Comparison of ENCODE assay signal across 29 cellular contexts in the genomic region with DNA sequence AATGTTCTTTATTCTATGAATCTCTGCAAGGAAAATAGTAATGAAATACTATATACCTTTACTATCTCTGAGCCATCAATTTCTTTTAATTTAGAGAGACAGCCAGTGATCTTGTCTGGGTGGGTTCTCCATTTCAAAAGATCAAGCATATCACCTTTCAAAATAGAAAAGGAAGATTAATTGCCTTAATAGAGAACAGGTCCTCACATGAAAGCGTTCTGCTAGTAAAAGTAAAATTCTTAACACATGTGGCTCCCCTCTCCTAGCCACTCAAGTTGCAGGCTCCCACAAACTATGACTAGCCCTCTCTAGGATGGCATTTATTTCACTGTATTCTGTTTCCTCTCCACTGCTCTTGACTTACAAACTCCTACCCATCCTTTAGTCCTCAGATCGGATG.
"Had no signal": no experiment of that assay in that cellular context is flagged by ENCODE, and none has a peak within 500 bp of the region (broad histone marks: within the 10 kb centered on the region; RNA-seq: fewer than 3 reads in every experiment).

No MANE protein-coding gene starts in this region.

- H3K4me1 Mint-ChIP-seq: activated CD4-positive, alpha-beta T cell treated with anti-CD3 and anti-CD28 coated beads, Interleukin-2, amount 10 ng/mL, durations not matched to agents 24 days and 14 days; activated CD8-positive, alpha-beta memory T cell treated with anti-CD3 and anti-CD28 coated beads, Interleukin-2, amount 10 ng/mL, durations not matched to agents 7 days and 5 days; activated naive CD8-positive, alpha-beta T cell treated with anti-CD3 and anti-CD28 coated beads, Interleukin-2, amount 50 U/mL, for 24 hours; central memory CD8-positive, alpha-beta T cell had no signal

- H3K27ac ChIP-seq: SJCRH30 had no signal

- H3K36me3 Mint-ChIP-seq: activated CD8-positive, alpha-beta memory T cell treated with anti-CD3 and anti-CD28 coated beads, Interleukin-2, amount 10 ng/mL, durations not matched to agents 7 days and 5 days; activated naive CD4-positive, alpha-beta T cell treated with anti-CD3 and anti-CD28 coated beads, Interleukin-2, amount 50 U/mL, for 72 hours had no signal

- H3K27me3 ChIP-seq: SJCRH30 had no signal

- H3K9me3 ChIP-seq: SJCRH30 had no signal

- H3K36me3 ChIP-seq: SJCRH30 had no signal

- H3K4me3 ChIP-seq: K562, SJCRH30 had no signal

- H3K9me3 Mint-ChIP-seq: activated CD4-positive, alpha-beta T cell treated with anti-CD3 and anti-CD28 coated beads, Interleukin-2, amount 10 ng/mL, durations not matched to agents 24 days and 14 days; activated naive CD4-positive, alpha-beta T cell treated with anti-CD3 and anti-CD28 coated beads, Interleukin-2, amount 50 U/mL, for 72 hours; activated naive CD8-positive, alpha-beta T cell treated with anti-CD3 and anti-CD28 coated beads, Interleukin-2, amount 50 U/mL, for 24 hours; activated T-cell treated with anti-CD3 and anti-CD28 coated beads, Interleukin-2, amount 50 U/mL, for 24 hours; activated T-helper 1 cell treated with anti-CD3 and anti-CD28 coated beads, Interleukin-12 subunit alpha, Interleukin-12 subunit beta, Interleukin-2, Interleukin-4 antibody, amounts not matched to agents 30 ng/mL and 10 ng/mL and 1 ng/mL, durations not matched to agents 14 hours and 24 hours and 36 hours; brain; central memory CD8-positive, alpha-beta T cell; T-helper 1 cell treated with Interleukin-12 subunit alpha and Interleukin-12 subunit beta and Interleukin-4 antibody, amounts not matched to agents 30 μg/mL and 1 μg/mL, for 36 hours had no signal

- H3K4me3 Mint-ChIP-seq: activated CD4-positive, alpha-beta T cell treated with anti-CD3 and anti-CD28 coated beads, Interleukin-2, amount 10 ng/mL, durations not matched to agents 24 days and 14 days; activated CD8-positive, alpha-beta memory T cell treated with anti-CD3 and anti-CD28 coated beads, Interleukin-2, amount 10 ng/mL, durations not matched to agents 7 days and 5 days; activated naive CD8-positive, alpha-beta T cell treated with anti-CD3 and anti-CD28 coated beads, Interleukin-2, amount 50 U/mL, for 24 hours; activated T-cell treated with anti-CD3 and anti-CD28 coated beads, Interleukin-2, amount 50 U/mL, for 24 hours; activated T-helper 1 cell treated with anti-CD3 and anti-CD28 coated beads, Interleukin-12 subunit alpha, Interleukin-12 subunit beta, Interleukin-2, Interleukin-4 antibody, amounts not matched to agents 30 ng/mL and 10 ng/mL and 1 ng/mL, durations not matched to agents 14 hours and 24 hours and 36 hours; brain; central memory CD8-positive, alpha-beta T cell; T-helper 1 cell treated with Interleukin-12 subunit alpha and Interleukin-12 subunit beta and Interleukin-4 antibody, amounts not matched to agents 30 μg/mL and 1 μg/mL, for 36 hours had no signal

- H3K27me3 Mint-ChIP-seq: activated naive CD8-positive, alpha-beta T cell treated with anti-CD3 and anti-CD28 coated beads, Interleukin-2, amount 50 U/mL, for 24 hours; activated T-cell treated with anti-CD3 and anti-CD28 coated beads, Interleukin-2, amount 50 U/mL, for 24 hours; brain had no signal

- H3K27ac Mint-ChIP-seq: activated CD4-positive, alpha-beta T cell treated with anti-CD3 and anti-CD28 coated beads, Interleukin-2, amount 10 ng/mL, durations not matched to agents 24 days and 14 days; activated CD8-positive, alpha-beta memory T cell treated with anti-CD3 and anti-CD28 coated beads, Interleukin-2, amount 10 ng/mL, durations not matched to agents 7 days and 5 days; activated naive CD4-positive, alpha-beta T cell treated with anti-CD3 and anti-CD28 coated beads, Interleukin-2, amount 50 U/mL, for 72 hours; activated naive CD8-positive, alpha-beta T cell treated with anti-CD3 and anti-CD28 coated beads, Interleukin-2, amount 50 U/mL, for 24 hours; activated T-cell treated with anti-CD3 and anti-CD28 coated beads, Interleukin-2, amount 50 U/mL, for 24 hours; activated T-helper 1 cell treated with anti-CD3 and anti-CD28 coated beads, Interleukin-12 subunit alpha, Interleukin-12 subunit beta, Interleukin-2, Interleukin-4 antibody, amounts not matched to agents 30 ng/mL and 10 ng/mL and 1 ng/mL, durations not matched to agents 14 hours and 24 hours and 36 hours; T-helper 1 cell treated with Interleukin-12 subunit alpha and Interleukin-12 subunit beta and Interleukin-4 antibody, amounts not matched to agents 30 μg/mL and 1 μg/mL, for 36 hours had no signal

- ATAC-seq: activated CD8-positive, alpha-beta memory T cell treated with anti-CD3 and anti-CD28 coated beads, Interleukin-2, amount 10 ng/mL, durations not matched to agents 7 days and 5 days; activated naive CD4-positive, alpha-beta T cell treated with anti-CD3 and anti-CD28 coated beads, Interleukin-2, amount 50 U/mL, for 72 hours; activated naive CD8-positive, alpha-beta T cell treated with anti-CD3 and anti-CD28 coated beads, Interleukin-2, amount 50 U/mL, for 24 hours; K562; Panc1; Right ventricle myocardium inferior had no signal

- DNase-seq: activated CD4-positive, alpha-beta T cell treated with anti-CD3 and anti-CD28 coated beads for 1 hour; activated CD4-positive, alpha-beta T cell treated with anti-CD3 and anti-CD28 coated beads, Interleukin-2, amount 10 ng/mL, durations not matched to agents 24 days and 14 days; activated CD4-positive, alpha-beta T cell treated with anti-CD3 and anti-CD28 coated beads, Interleukin-2, amount 50 U/mL, for 48 hours; activated CD8-positive, alpha-beta memory T cell treated with anti-CD3 and anti-CD28 coated beads, Interleukin-2, amount 10 ng/mL, durations not matched to agents 7 days and 5 days; activated effector memory CD4-positive, alpha-beta T cell treated with Interleukin-2 at 50 U/mL for 16 hours; activated naive CD4-positive, alpha-beta T cell treated with Interleukin-2 at 50 U/mL for 16 hours; activated naive CD8-positive, alpha-beta T cell treated with anti-CD3 and anti-CD28 coated beads, Interleukin-2, amount 50 U/mL, for 24 hours; activated T-cell treated with anti-CD3 and anti-CD28 coated beads, Interleukin-2, amount 50 U/mL, for 24 hours; amniotic stem cell; Karpas-422; MM.1S; NCI-H1105; NCI-H1436; NCI-H187 treated with DMSO at 0.1 percent for 48 hours; NCI-H2081 treated with DMSO at 0.1 percent for 48 hours; NCI-H446; NCI-H526; NCI-H82; OCI-M1; RPMI8226; SJCRH30 had no signal
